Comparison of ENCODE assay signal across 9 cellular contexts in genomic region chr6:170088349-170088951, GRCh38.
A peak's percentile ranks its signal among the peaks of the same experiment; 100 is the strongest.
DNase-seq lines count a peak whose midpoint lies in the region; ATAC-seq and TF ChIP-seq lines count a peak whose summit lies in the region.
"Had no signal": no experiment of that assay in that cellular context is flagged by ENCODE, and none has a peak within 500 bp of the region (broad histone marks: within the 10 kb centered on the region; RNA-seq: fewer than 3 reads in every experiment).

No MANE protein-coding gene starts in this region.

- ATAC-seq in HG02870 (IDR thresholded peaks at IDR 0.05; ENCODE audit: unreplicated experiment) = peak; percentile 20
- ATAC-seq in HG03354 (IDR thresholded peaks at IDR 0.05; ENCODE audit: poor library complexity, severe bottlenecking, unreplicated experiment) = no peak

- H2BK12ac ChIP-seq in neuronal stem cell (ENCODE audit: low read length) = peak overlapping the region; percentile 98

- no peak overlapping the region for H3K14ac ChIP-seq in neuronal stem cell (ENCODE audit: low read length)

- peak overlapping the region; percentile 93 for H3K27ac Mint-ChIP-seq in activated T-helper 2 cell treated with anti-CD3 and anti-CD28 coated beads, Interferon-gamma antibody, Interleukin-2, Interleukin-4, amounts not matched to agents 10 μg/mL and 5 μg/mL and 100 μg/mL, durations not matched to agents 14 hours and 24 hours and 36 hours

- H2BK120ac ChIP-seq in neuronal stem cell (ENCODE audit: low read depth, low read length) = no peak overlapping the region

- intact Hi-C loops in activated T-helper 2 cell treated with anti-CD3 and anti-CD28 coated beads, Interferon-gamma antibody, Interleukin-2, Interleukin-4, amounts not matched to agents 10 μg/mL and 5 μg/mL and 100 μg/mL, durations not matched to agents 14 hours and 24 hours and 36 hours (cut with micrococcal nuclease) = loop anchor here (2.0 to 10.0 kb wide), 4 partner anchors 56 to 284 kb away; partner anchors contain the start of gene DLL1

- no peak overlapping the region for H4K91ac ChIP-seq in neuronal stem cell (ENCODE audit: low read depth, low read length, poor library complexity)

- no peaks in the 10 kb centered on the region for H3K27me3 ChIP-seq in neuronal stem cell (ENCODE audit: control insufficient read depth in 3 of 3, insufficient read depth in 3 of 3, low read depth in 1 of 3, low read length in 3 of 3)

- peaks cover 24% of the 10 kb centered on the region for H3K4me1 Mint-ChIP-seq in activated T-helper 2 cell treated with anti-CD3 and anti-CD28 coated beads, Interferon-gamma antibody, Interleukin-2, Interleukin-4, amounts not matched to agents 10 μg/mL and 5 μg/mL and 100 μg/mL, durations not matched to agents 14 hours and 24 hours and 36 hours (ENCODE audit: low read depth)

- no peak for TF ChIP-seq CTCF in GM12864 (IDR thresholded peaks at IDR 0.05; ENCODE audit: low read depth, low read length, missing control alignments)

- H3K4me2 ChIP-seq in neuronal stem cell (ENCODE audit: insufficient read depth, low read length, poor library complexity, severe bottlenecking) = no peak overlapping the region

- H2AFZ ChIP-seq in neuronal stem cell (ENCODE audit: low read length) = no peak overlapping the region

- H3K9ac ChIP-seq in neuronal stem cell (ENCODE audit: low read depth, low read length, poor library complexity) = no peak overlapping the region

- H3K23ac ChIP-seq in neuronal stem cell (ENCODE audit: low read depth, low read length, poor library complexity) = peak overlapping the region; percentile 89

- H3K36me3 ChIP-seq in neuronal stem cell (replicated peaks in 1 of 2; ENCODE audit: control insufficient read depth in 2 of 2, insufficient read depth in 2 of 2, low read length in 2 of 2) = no peaks in the 10 kb centered on the region

- no peaks in the 10 kb centered on the region for H3K9me3 Mint-ChIP-seq in activated T-helper 2 cell treated with anti-CD3 and anti-CD28 coated beads, Interferon-gamma antibody, Interleukin-2, Interleukin-4, amounts not matched to agents 10 μg/mL and 5 μg/mL and 100 μg/mL, durations not matched to agents 14 hours and 24 hours and 36 hours

- peak overlapping the region; percentile 96 for H3K18ac ChIP-seq in neuronal stem cell (ENCODE audit: low read length)

- no peaks in the 10 kb centered on the region for H3K79me1 ChIP-seq in neuronal stem cell (ENCODE audit: low read depth, low read length)

- H4K8ac ChIP-seq in neuronal stem cell (ENCODE audit: low read depth, low read length) = no peak overlapping the region

- WGBS in neuronal stem cell (ENCODE audit: extremely low coverage in 2 of 2, insufficient read length in 2 of 2, insufficient replicate concordance in 1 of 2), 2 donors = no CpG with 5 or more reads among the region's 28 CpGs

- peak overlapping the region; percentile 83 for H3K4me3 Mint-ChIP-seq in activated T-helper 2 cell treated with anti-CD3 and anti-CD28 coated beads, Interferon-gamma antibody, Interleukin-2, Interleukin-4, amounts not matched to agents 10 μg/mL and 5 μg/mL and 100 μg/mL, durations not matched to agents 14 hours and 24 hours and 36 hours (ENCODE audit: low read depth)

- DNase-seq in GM12864 (ENCODE audit: low read depth) (no peak), neuronal stem cell (ENCODE audit: low spot score) (no peak), NCI-H748 treated with DMSO at 0.1 percent for 48 hours (lab: John Stamatoyannopoulos, UW) (no peak), GOT3 (lab: John Stamatoyannopoulos, UW) (no peak), SK-N-DZ (ENCODE audit: low spot score) (no peak)
- no peak for DNase-seq in activated T-helper 2 cell treated with anti-CD3 and anti-CD28 coated beads, Interferon-gamma antibody, Interleukin-2, Interleukin-4, amounts not matched to agents 10 μg/mL and 5 μg/mL and 100 μg/mL, durations not matched to agents 14 hours and 24 hours and 36 hours (ENCODE audit: low spot score)
- DNase-seq: NCI-H345 had no signal

- H3K9me3 ChIP-seq in neuronal stem cell (replicated peaks in 1 of 2; ENCODE audit: control insufficient read depth in 2 of 2, insufficient read depth in 1 of 2, low read depth in 1 of 2, low read length in 2 of 2) = no peaks in the 10 kb centered on the region

- peak overlapping the region; percentile 96 for H2BK5ac ChIP-seq in neuronal stem cell (ENCODE audit: low read length)

- H3K4ac ChIP-seq in neuronal stem cell (ENCODE audit: low read length) = peak overlapping the region; percentile 32

- peak overlapping the region; percentile 97 for H2AK5ac ChIP-seq in neuronal stem cell (ENCODE audit: low read depth, low read length)

- H3K27me3 Mint-ChIP-seq in activated T-helper 2 cell treated with anti-CD3 and anti-CD28 coated beads, Interferon-gamma antibody, Interleukin-2, Interleukin-4, amounts not matched to agents 10 μg/mL and 5 μg/mL and 100 μg/mL, durations not matched to agents 14 hours and 24 hours and 36 hours (ENCODE audit: low read depth) = no peaks in the 10 kb centered on the region

- H3K4me1 ChIP-seq in neuronal stem cell (ENCODE audit: control insufficient read depth in 2 of 2, insufficient read depth in 1 of 2, low read depth in 1 of 2, low read length in 2 of 2) = no peaks in the 10 kb centered on the region

- H2BK15ac ChIP-seq in neuronal stem cell (ENCODE audit: low read length) = peak overlapping the region; percentile 100

- no peak overlapping the region for H3K27ac ChIP-seq in neuronal stem cell (replicated peaks; ENCODE audit: low read length)

- H3K4me3 ChIP-seq in GM12864 (ENCODE audit: low read depth, low read length) = peak overlapping the region; percentile 46
- H3K4me3 ChIP-seq in neuronal stem cell (ENCODE audit: low read length in 2 of 2) = no peak overlapping the region

- H3K36me3 Mint-ChIP-seq in activated T-helper 2 cell treated with anti-CD3 and anti-CD28 coated beads, Interferon-gamma antibody, Interleukin-2, Interleukin-4, amounts not matched to agents 10 μg/mL and 5 μg/mL and 100 μg/mL, durations not matched to agents 14 hours and 24 hours and 36 hours (ENCODE audit: low read depth) = peaks cover 3% of the 10 kb centered on the region
